ENCODE assay signal across 10 cellular contexts in genomic region chr2:136058951-136059530, GRCh38. TPM values are rescaled to one million over a fixed set of nuclear protein-coding genes. Genes with fewer than 3 reads are reported as not detected.
A peak's percentile ranks its signal among the peaks of the same experiment; 100 is the strongest.
DNase-seq lines count a peak whose midpoint lies in the region; ATAC-seq and TF ChIP-seq lines count a peak whose summit lies in the region.
"Had no signal": no experiment of that assay in that cellular context is flagged by ENCODE, and none has a peak within 500 bp of the region (broad histone marks: within the 10 kb centered on the region; RNA-seq: fewer than 3 reads in every experiment).

No MANE protein-coding gene starts in this region.

- H3K36me3 Mint-ChIP-seq in activated CD4-positive, alpha-beta T cell treated with anti-CD3 and anti-CD28 coated beads, Interleukin-2, amount 10 ng/mL, durations not matched to agents 24 days and 14 days (ENCODE audit: low read depth) = peaks cover 14% of the 10 kb centered on the region
- H3K36me3 Mint-ChIP-seq in naive thymus-derived CD4-positive, alpha-beta T cell = peaks cover 0 to 34% (median 6%) of the 10 kb centered on the region in 5 donors

- no peaks in the 10 kb centered on the region for H3K9me3 ChIP-seq in naive thymus-derived CD4-positive, alpha-beta T cell (ENCODE audit: control insufficient read depth in 2 of 3, low read length in 3 of 3)
- H3K9me3 ChIP-seq in tibial artery (no peaks in the 10 kb centered on the region), psoas muscle (no peaks in the 10 kb centered on the region)

- ATAC-seq in GM21576 (IDR thresholded peaks at IDR 0.05; ENCODE audit: unreplicated experiment) (peak; percentile 52), HG03442 (IDR thresholded peaks at IDR 0.05; ENCODE audit: unreplicated experiment) (peak; percentile 35), psoas muscle (no peak)
- no peak for ATAC-seq in naive thymus-derived CD4-positive, alpha-beta T cell
- ATAC-seq: left colon had no signal

- H3K4me3 Mint-ChIP-seq in activated CD4-positive, alpha-beta T cell treated with anti-CD3 and anti-CD28 coated beads, Interleukin-2, amount 10 ng/mL, durations not matched to agents 24 days and 14 days = peak overlapping the region; percentile 21
- peak overlapping the region in 2 of 10 donors; percentile 43 to 50 for H3K4me3 Mint-ChIP-seq in naive thymus-derived CD4-positive, alpha-beta T cell

- peaks cover 43 to 44% of the 10 kb centered on the region in 2 donors for H3K4me1 ChIP-seq in naive thymus-derived CD4-positive, alpha-beta T cell (ENCODE audit: control insufficient read depth in 2 of 2, insufficient read depth in 2 of 2, low read length in 2 of 2)
- H3K4me1 ChIP-seq in tibial artery (no peaks in the 10 kb centered on the region), psoas muscle (no peaks in the 10 kb centered on the region)

- H3K27ac Mint-ChIP-seq in activated CD4-positive, alpha-beta T cell treated with anti-CD3 and anti-CD28 coated beads, Interleukin-2, amount 10 ng/mL, durations not matched to agents 24 days and 14 days = peak overlapping the region; percentile 9
- peak overlapping the region in 5 of 9 donors; percentile 16 to 90 (median 65) for H3K27ac Mint-ChIP-seq in naive thymus-derived CD4-positive, alpha-beta T cell

- H3K27me3 ChIP-seq in naive thymus-derived CD4-positive, alpha-beta T cell (ENCODE audit: control insufficient read depth in 2 of 2, insufficient read depth in 2 of 2, low read length in 2 of 2) = no peaks in the 10 kb centered on the region
- H3K27me3 ChIP-seq in tibial artery = no peaks in the 10 kb centered on the region
- no peaks in the 10 kb centered on the region for H3K27me3 ChIP-seq in psoas muscle (ENCODE audit: insufficient read depth in 3 of 3, low read length in 2 of 3)

- intact Hi-C loops in activated CD4-positive, alpha-beta T cell treated with anti-CD3 and anti-CD28 coated beads, Interleukin-2, amount 10 ng/mL, durations not matched to agents 24 days and 14 days (cut with micrococcal nuclease) = loop anchor here (5.0 kb wide), 1 partner anchor 237 kb away; no protein-coding TSS in a partner anchor
- intact Hi-C loops in naive thymus-derived CD4-positive, alpha-beta T cell (cut with micrococcal nuclease) = loop anchor here (5.0 to 10.0 kb wide), 4 partner anchors 33 to 1144 kb away; partner anchors contain the start of gene CCNT2 (in 1 of the 2)
- intact Hi-C loops in tibial artery (cut with DNase I; ENCODE audit: low total_unique reads) = no loop called here
- intact Hi-C loops in psoas muscle (cut with DNase I) = no loop called here

- H3K4me1 Mint-ChIP-seq in activated CD4-positive, alpha-beta T cell treated with anti-CD3 and anti-CD28 coated beads, Interleukin-2, amount 10 ng/mL, durations not matched to agents 24 days and 14 days = peaks cover 70% of the 10 kb centered on the region
- peaks cover 46 to 90% (median 80%) of the 10 kb centered on the region in 7 donors for H3K4me1 Mint-ChIP-seq in naive thymus-derived CD4-positive, alpha-beta T cell

- 56 to 70% (median 65%) methylated on average over 1 of the region's 1 CpG for WGBS in psoas muscle, 3 donors

- no peak overlapping the region for H3K4me3 ChIP-seq in naive thymus-derived CD4-positive, alpha-beta T cell (ENCODE audit: low read length)
- H3K4me3 ChIP-seq in tibial artery = no peak overlapping the region
- H3K4me3 ChIP-seq in psoas muscle = no peak overlapping the region

- DNase-seq in activated CD4-positive, alpha-beta T cell treated with anti-CD3 and anti-CD28 coated beads, Interleukin-2, amount 10 ng/mL, durations not matched to agents 24 days and 14 days = peak; percentile 60
- no peak for DNase-seq in activated CD4-positive, alpha-beta T cell treated with anti-CD3 and anti-CD28 coated beads for 48 hours
- no peak for DNase-seq in naive thymus-derived CD4-positive, alpha-beta T cell
- no peak for DNase-seq in activated CD4-positive, alpha-beta T cell treated with anti-CD3 and anti-CD28 coated beads, Interleukin-2, amount 50 U/mL, for 4 hours
- DNase-seq in tibial artery = no peak
- no peak for DNase-seq in psoas muscle
- DNase-seq: left colon had no signal

- peaks cover 23% of the 10 kb centered on the region for H3K9me3 Mint-ChIP-seq in activated CD4-positive, alpha-beta T cell treated with anti-CD3 and anti-CD28 coated beads, Interleukin-2, amount 10 ng/mL, durations not matched to agents 24 days and 14 days
- peaks cover 0 to 22% (median 0%) of the 10 kb centered on the region in 11 donors for H3K9me3 Mint-ChIP-seq in naive thymus-derived CD4-positive, alpha-beta T cell

- H3K27ac ChIP-seq in naive thymus-derived CD4-positive, alpha-beta T cell (ENCODE audit: low read depth, low read length) = no peak overlapping the region
- H3K27ac ChIP-seq in tibial artery = no peak overlapping the region
- no peak overlapping the region for H3K27ac ChIP-seq in psoas muscle

- CTCF ChIA-PET in naive thymus-derived CD4-positive, alpha-beta T cell (lab: Charles Lee) = no interaction called here

- H3K27me3 Mint-ChIP-seq in activated CD4-positive, alpha-beta T cell treated with anti-CD3 and anti-CD28 coated beads, Interleukin-2, amount 10 ng/mL, durations not matched to agents 24 days and 14 days = no peaks in the 10 kb centered on the region
- H3K27me3 Mint-ChIP-seq in naive thymus-derived CD4-positive, alpha-beta T cell = no peaks in the 10 kb centered on the region

- H3K36me3 ChIP-seq in naive thymus-derived CD4-positive, alpha-beta T cell (ENCODE audit: control insufficient read depth in 2 of 3, insufficient read depth in 3 of 3, low read length in 3 of 3) = no peaks in the 10 kb centered on the region
- H3K36me3 ChIP-seq in tibial artery (no peaks in the 10 kb centered on the region), psoas muscle (ENCODE audit: insufficient read depth in 1 of 2, low read depth in 1 of 2) (no peaks in the 10 kb centered on the region)

- TF ChIP-seq CTCF in tibial artery (IDR thresholded peaks at IDR 0.05) (no peak), psoas muscle (IDR thresholded peaks at IDR 0.05) (no peak)

- POLR2A ChIA-PET in naive thymus-derived CD4-positive, alpha-beta T cell (lab: Charles Lee) = interaction anchor here (0.5 to 1.7 kb wide), 9 partner anchors 9 to 268 kb away, joined by 3 to 8 read pairs (median 4); no protein-coding TSS in a partner anchor

RNA-seq across cellular contexts. Expression of gene CXCR4, which starts 58.9 kb away (rescaled TPM):
- 88.8 and 92.7 TPM in 2 replicates for total RNA-seq in activated CD4-positive, alpha-beta T cell treated with anti-CD3 and anti-CD28 coated beads, Interleukin-2, amount 10 ng/mL, durations not matched to agents 24 days and 14 days
- total RNA-seq in naive thymus-derived CD4-positive, alpha-beta T cell = 1,000 to 10,000 TPM in 1 of 5 experiments, 100 to 1,000 TPM in 4; 239 to 1,323 (median 255) TPM
- 100 to 1,000 TPM; 368 to 502 TPM for polyA plus RNA-seq in naive thymus-derived CD4-positive, alpha-beta T cell
- total RNA-seq in psoas muscle = 1 to 10 TPM; 2.6 to 8.2 (median 5.0) TPM
- 1 to 10 TPM; 1.8 to 9.1 (median 1.8) TPM for polyA plus RNA-seq in psoas muscle
- polyA plus RNA-seq: AG04450 had no signal

Comparison
In these comparisons a context has a peak if more than half of its experiments do, and no peak if none do; other contexts are left out.
1. ATAC-seq: peak in GM21576 (single experiment) and HG03442 (single experiment); none in naive thymus-derived CD4-positive, alpha-beta T cell (single experiment) and psoas muscle (0 of 4).
2. intact Hi-C loops: an anchor here in activated CD4-positive, alpha-beta T cell treated with anti-CD3 and anti-CD28 coated beads, Interleukin-2, amount 10 ng/mL, durations not matched to agents 24 days and 14 days (5.0 kb wide) and naive thymus-derived CD4-positive, alpha-beta T cell (5.0 to 10.0 kb wide); none called in tibial artery and psoas muscle.